In the genomic region with DNA sequence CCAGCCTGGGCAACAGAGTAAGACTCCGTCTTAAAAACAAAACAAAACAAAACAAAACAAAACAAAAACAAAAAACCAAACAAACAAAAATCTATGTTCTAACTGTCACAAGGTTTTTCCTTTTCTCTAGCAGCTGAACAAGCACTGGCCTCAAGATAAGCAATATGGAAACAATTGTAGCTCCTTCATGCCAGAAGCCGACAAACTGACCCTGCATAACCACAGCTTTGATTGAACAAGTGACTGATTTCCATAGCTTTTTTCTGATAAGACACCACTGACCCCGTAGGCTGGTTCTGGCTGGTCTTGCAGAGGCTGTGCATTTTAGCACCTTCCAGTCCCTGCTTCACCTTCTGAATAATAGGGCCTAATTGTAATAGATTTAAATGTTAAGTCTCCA, we compare ENCODE assay signal across 1 cellular context.
A peak's percentile ranks its signal among the peaks of the same experiment; 100 is the strongest.
TF ChIP-seq lines count a peak whose summit lies in the region.

No MANE protein-coding gene starts in this region.

TF ChIP-seq in K562, 482 proteins besides CTCF, POLR2A, EP300 and RAD21 (continues in another document):
- TF ChIP-seq CBFA2T3 (IDR thresholded peaks at IDR 0.05) (peak; percentile 69), BRD4 (IDR thresholded peaks at IDR 0.05) (no peak), RCOR1 (IDR thresholded peaks at IDR 0.05; ENCODE audit: borderline replicate concordance in 1 of 2, low read depth in 2 of 2, low read length in 2 of 2) (peak in 1 of 2 experiments; percentile 78; a peak in 2 of 4 replicates), MCM2 (IDR thresholded peaks at IDR 0.05; ENCODE audit: low read depth) (no peak), CBX1 (IDR thresholded peaks at IDR 0.05; ENCODE audit: low read depth) (no peak), PPARD (CRISPR knock-in tag; IDR thresholded peaks at IDR 0.05) (no peak), SMAD3 (CRISPR knock-in tag; conservative IDR thresholded peaks at IDR 0.05) (no peak), HMG20A (CRISPR knock-in tag; conservative IDR thresholded peaks at IDR 0.05) (no peak), IRF2 (CRISPR knock-in tag; IDR thresholded peaks at IDR 0.05) (no peak), ZNF354B (CRISPR knock-in tag; IDR thresholded peaks at IDR 0.05) (no peak), CBFA2T2 (conservative IDR thresholded peaks at IDR 0.05) (peak; percentile 43; the same call in 1 of the 2 replicates), TCF3 (CRISPR knock-in tag; IDR thresholded peaks at IDR 0.05) (peak; percentile 48), HDAC1 (IDR thresholded peaks at IDR 0.05) (peak in 1 of 2 experiments; percentile 82; a peak in 2 of 4 replicates), ZNF717 (CRISPR knock-in tag; IDR thresholded peaks at IDR 0.05) (no peak), MAFF (IDR thresholded peaks at IDR 0.05; ENCODE audit: low read length) (no peak), ATF1 (CRISPR knock-in tag; IDR thresholded peaks at IDR 0.05) (no peak), ATF1 (tag; IDR thresholded peaks at IDR 0.05) (0 out of 2 replicates have a peak, but pooled peaks have one; percentile 10), PCBP1 (IDR thresholded peaks at IDR 0.05; ENCODE audit: low read depth, low read length, poor library complexity, severe bottlenecking) (no peak), KLF16 (IDR thresholded peaks at IDR 0.05) (no peak), NFE2 (IDR thresholded peaks at IDR 0.05; ENCODE audit: low read depth) (no peak), TCF7L2 (IDR thresholded peaks at IDR 0.05; ENCODE audit: low read depth, low read length) (no peak), HDAC2 (IDR thresholded peaks at IDR 0.05) (peak; percentile 59; the same call in 1 of the 2 replicates), U2AF2 (optimal IDR thresholded peaks at IDR 0.05; ENCODE audit: low read depth, low read length) (no peak), PHF8 (IDR thresholded peaks at IDR 0.05; ENCODE audit: borderline replicate concordance, low read length) (no peak), PURB (CRISPR knock-in tag; IDR thresholded peaks at IDR 0.05; ENCODE audit: low read depth) (no peak), MEIS2 (IDR thresholded peaks at IDR 0.05; ENCODE audit: partially characterized antibody) (peak; percentile 2), FOXK2 (conservative IDR thresholded peaks at IDR 0.05 in 1 of 2, IDR thresholded peaks at IDR 0.05 in 1 of 2; ENCODE audit: low read depth in 2 of 2) (no peak), CBX3 (IDR thresholded peaks at IDR 0.05; ENCODE audit: borderline replicate concordance in 1 of 2, low read length in 2 of 2) (no peak), HMG20B (CRISPR knock-in tag; IDR thresholded peaks at IDR 0.05) (no peak), MTA2 (IDR thresholded peaks at IDR 0.05; ENCODE audit: low read depth) (peak; percentile 31; the same call in 1 of the 2 replicates), FOXA3 (CRISPR knock-in tag; conservative IDR thresholded peaks at IDR 0.05 in 1 of 2, IDR thresholded peaks at IDR 0.05 in 1 of 2) (peak in 1 of 2 experiments; percentile 92; a peak in 2 of 4 replicates), NR2C2 (CRISPR knock-in tag; IDR thresholded peaks at IDR 0.05) (no peak), NR2C2 (tag; IDR thresholded peaks at IDR 0.05) (no peak), RFX7 (CRISPR knock-in tag; IDR thresholded peaks at IDR 0.05) (no peak), NCOR1 (IDR thresholded peaks at IDR 0.05) (no peak)
- TF ChIP-seq, protein P1, sequence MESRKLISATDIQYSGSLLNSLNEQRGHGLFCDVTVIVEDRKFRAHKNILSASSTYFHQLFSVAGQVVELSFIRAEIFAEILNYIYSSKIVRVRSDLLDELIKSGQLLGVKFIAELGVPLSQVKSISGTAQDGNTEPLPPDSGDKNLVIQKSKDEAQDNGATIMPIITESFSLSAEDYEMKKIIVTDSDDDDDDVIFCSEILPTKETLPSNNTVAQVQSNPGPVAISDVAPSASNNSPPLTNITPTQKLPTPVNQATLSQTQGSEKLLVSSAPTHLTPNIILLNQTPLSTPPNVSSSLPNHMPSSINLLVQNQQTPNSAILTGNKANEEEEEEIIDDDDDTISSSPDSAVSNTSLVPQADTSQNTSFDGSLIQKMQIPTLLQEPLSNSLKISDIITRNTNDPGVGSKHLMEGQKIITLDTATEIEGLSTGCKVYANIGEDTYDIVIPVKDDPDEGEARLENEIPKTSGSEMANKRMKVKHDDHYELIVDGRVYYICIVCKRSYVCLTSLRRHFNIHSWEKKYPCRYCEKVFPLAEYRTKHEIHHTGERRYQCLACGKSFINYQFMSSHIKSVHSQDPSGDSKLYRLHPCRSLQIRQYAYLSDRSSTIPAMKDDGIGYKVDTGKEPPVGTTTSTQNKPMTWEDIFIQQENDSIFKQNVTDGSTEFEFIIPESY (CRISPR knock-in tag; IDR thresholded peaks at IDR 0.05): no peak
- TF ChIP-seq, protein P2, sequence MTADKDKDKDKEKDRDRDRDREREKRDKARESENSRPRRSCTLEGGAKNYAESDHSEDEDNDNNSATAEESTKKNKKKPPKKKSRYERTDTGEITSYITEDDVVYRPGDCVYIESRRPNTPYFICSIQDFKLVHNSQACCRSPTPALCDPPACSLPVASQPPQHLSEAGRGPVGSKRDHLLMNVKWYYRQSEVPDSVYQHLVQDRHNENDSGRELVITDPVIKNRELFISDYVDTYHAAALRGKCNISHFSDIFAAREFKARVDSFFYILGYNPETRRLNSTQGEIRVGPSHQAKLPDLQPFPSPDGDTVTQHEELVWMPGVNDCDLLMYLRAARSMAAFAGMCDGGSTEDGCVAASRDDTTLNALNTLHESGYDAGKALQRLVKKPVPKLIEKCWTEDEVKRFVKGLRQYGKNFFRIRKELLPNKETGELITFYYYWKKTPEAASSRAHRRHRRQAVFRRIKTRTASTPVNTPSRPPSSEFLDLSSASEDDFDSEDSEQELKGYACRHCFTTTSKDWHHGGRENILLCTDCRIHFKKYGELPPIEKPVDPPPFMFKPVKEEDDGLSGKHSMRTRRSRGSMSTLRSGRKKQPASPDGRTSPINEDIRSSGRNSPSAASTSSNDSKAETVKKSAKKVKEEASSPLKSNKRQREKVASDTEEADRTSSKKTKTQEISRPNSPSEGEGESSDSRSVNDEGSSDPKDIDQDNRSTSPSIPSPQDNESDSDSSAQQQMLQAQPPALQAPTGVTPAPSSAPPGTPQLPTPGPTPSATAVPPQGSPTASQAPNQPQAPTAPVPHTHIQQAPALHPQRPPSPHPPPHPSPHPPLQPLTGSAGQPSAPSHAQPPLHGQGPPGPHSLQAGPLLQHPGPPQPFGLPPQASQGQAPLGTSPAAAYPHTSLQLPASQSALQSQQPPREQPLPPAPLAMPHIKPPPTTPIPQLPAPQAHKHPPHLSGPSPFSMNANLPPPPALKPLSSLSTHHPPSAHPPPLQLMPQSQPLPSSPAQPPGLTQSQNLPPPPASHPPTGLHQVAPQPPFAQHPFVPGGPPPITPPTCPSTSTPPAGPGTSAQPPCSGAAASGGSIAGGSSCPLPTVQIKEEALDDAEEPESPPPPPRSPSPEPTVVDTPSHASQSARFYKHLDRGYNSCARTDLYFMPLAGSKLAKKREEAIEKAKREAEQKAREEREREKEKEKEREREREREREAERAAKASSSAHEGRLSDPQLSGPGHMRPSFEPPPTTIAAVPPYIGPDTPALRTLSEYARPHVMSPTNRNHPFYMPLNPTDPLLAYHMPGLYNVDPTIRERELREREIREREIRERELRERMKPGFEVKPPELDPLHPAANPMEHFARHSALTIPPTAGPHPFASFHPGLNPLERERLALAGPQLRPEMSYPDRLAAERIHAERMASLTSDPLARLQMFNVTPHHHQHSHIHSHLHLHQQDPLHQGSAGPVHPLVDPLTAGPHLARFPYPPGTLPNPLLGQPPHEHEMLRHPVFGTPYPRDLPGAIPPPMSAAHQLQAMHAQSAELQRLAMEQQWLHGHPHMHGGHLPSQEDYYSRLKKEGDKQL (CRISPR knock-in tag; IDR thresholded peaks at IDR 0.05; ENCODE audit: borderline replicate concordance): no peak
- TF ChIP-seq, protein P3, sequence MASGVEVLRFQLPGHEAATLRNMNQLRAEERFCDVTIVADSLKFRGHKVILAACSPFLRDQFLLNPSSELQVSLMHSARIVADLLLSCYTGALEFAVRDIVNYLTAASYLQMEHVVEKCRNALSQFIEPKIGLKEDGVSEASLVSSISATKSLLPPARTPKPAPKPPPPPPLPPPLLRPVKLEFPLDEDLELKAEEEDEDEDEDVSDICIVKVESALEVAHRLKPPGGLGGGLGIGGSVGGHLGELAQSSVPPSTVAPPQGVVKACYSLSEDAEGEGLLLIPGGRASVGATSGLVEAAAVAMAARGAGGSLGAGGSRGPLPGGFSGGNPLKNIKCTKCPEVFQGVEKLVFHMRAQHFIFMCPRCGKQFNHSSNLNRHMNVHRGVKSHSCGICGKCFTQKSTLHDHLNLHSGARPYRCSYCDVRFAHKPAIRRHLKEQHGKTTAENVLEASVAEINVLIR (CRISPR knock-in tag; IDR thresholded peaks at IDR 0.05): no peak
- TF ChIP-seq, protein P4, sequence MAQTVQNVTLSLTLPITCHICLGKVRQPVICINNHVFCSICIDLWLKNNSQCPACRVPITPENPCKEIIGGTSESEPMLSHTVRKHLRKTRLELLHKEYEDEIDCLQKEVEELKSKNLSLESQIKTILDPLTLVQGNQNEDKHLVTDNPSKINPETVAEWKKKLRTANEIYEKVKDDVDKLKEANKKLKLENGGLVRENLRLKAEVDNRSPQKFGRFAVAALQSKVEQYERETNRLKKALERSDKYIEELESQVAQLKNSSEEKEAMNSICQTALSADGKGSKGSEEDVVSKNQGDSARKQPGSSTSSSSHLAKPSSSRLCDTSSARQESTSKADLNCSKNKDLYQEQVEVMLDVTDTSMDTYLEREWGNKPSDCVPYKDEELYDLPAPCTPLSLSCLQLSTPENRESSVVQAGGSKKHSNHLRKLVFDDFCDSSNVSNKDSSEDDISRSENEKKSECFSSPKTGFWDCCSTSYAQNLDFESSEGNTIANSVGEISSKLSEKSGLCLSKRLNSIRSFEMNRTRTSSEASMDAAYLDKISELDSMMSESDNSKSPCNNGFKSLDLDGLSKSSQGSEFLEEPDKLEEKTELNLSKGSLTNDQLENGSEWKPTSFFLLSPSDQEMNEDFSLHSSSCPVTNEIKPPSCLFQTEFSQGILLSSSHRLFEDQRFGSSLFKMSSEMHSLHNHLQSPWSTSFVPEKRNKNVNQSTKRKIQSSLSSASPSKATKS (CRISPR knock-in tag; IDR thresholded peaks at IDR 0.05): no peak
- TF ChIP-seq, protein P5, sequence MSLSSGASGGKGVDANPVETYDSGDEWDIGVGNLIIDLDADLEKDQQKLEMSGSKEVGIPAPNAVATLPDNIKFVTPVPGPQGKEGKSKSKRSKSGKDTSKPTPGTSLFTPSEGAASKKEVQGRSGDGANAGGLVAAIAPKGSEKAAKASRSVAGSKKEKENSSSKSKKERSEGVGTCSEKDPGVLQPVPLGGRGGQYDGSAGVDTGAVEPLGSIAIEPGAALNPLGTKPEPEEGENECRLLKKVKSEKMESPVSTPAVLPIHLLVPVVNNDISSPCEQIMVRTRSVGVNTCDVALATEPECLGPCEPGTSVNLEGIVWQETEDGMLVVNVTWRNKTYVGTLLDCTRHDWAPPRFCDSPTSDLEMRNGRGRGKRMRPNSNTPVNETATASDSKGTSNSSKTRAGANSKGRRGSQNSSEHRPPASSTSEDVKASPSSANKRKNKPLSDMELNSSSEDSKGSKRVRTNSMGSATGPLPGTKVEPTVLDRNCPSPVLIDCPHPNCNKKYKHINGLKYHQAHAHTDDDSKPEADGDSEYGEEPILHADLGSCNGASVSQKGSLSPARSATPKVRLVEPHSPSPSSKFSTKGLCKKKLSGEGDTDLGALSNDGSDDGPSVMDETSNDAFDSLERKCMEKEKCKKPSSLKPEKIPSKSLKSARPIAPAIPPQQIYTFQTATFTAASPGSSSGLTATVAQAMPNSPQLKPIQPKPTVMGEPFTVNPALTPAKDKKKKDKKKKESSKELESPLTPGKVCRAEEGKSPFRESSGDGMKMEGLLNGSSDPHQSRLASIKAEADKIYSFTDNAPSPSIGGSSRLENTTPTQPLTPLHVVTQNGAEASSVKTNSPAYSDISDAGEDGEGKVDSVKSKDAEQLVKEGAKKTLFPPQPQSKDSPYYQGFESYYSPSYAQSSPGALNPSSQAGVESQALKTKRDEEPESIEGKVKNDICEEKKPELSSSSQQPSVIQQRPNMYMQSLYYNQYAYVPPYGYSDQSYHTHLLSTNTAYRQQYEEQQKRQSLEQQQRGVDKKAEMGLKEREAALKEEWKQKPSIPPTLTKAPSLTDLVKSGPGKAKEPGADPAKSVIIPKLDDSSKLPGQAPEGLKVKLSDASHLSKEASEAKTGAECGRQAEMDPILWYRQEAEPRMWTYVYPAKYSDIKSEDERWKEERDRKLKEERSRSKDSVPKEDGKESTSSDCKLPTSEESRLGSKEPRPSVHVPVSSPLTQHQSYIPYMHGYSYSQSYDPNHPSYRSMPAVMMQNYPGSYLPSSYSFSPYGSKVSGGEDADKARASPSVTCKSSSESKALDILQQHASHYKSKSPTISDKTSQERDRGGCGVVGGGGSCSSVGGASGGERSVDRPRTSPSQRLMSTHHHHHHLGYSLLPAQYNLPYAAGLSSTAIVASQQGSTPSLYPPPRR (CRISPR knock-in tag; IDR thresholded peaks at IDR 0.05; ENCODE audit: borderline replicate concordance): no peak
- TF ChIP-seq, protein P6, sequence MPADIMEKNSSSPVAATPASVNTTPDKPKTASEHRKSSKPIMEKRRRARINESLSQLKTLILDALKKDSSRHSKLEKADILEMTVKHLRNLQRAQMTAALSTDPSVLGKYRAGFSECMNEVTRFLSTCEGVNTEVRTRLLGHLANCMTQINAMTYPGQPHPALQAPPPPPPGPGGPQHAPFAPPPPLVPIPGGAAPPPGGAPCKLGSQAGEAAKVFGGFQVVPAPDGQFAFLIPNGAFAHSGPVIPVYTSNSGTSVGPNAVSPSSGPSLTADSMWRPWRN (IDR thresholded peaks at IDR 0.05; ENCODE audit: low read depth): no peak
- TF ChIP-seq, protein P7, sequence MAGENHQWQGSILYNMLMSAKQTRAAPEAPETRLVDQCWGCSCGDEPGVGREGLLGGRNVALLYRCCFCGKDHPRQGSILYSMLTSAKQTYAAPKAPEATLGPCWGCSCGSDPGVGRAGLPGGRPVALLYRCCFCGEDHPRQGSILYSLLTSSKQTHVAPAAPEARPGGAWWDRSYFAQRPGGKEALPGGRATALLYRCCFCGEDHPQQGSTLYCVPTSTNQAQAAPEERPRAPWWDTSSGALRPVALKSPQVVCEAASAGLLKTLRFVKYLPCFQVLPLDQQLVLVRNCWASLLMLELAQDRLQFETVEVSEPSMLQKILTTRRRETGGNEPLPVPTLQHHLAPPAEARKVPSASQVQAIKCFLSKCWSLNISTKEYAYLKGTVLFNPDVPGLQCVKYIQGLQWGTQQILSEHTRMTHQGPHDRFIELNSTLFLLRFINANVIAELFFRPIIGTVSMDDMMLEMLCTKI (IDR thresholded peaks at IDR 0.05; ENCODE audit: partially characterized antibody): no peak
- TF ChIP-seq, protein P8, sequence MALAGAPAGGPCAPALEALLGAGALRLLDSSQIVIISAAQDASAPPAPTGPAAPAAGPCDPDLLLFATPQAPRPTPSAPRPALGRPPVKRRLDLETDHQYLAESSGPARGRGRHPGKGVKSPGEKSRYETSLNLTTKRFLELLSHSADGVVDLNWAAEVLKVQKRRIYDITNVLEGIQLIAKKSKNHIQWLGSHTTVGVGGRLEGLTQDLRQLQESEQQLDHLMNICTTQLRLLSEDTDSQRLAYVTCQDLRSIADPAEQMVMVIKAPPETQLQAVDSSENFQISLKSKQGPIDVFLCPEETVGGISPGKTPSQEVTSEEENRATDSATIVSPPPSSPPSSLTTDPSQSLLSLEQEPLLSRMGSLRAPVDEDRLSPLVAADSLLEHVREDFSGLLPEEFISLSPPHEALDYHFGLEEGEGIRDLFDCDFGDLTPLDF (CRISPR knock-in tag; IDR thresholded peaks at IDR 0.05): no peak
